ENCODE assay signal across 1 cellular context in the genomic region with DNA sequence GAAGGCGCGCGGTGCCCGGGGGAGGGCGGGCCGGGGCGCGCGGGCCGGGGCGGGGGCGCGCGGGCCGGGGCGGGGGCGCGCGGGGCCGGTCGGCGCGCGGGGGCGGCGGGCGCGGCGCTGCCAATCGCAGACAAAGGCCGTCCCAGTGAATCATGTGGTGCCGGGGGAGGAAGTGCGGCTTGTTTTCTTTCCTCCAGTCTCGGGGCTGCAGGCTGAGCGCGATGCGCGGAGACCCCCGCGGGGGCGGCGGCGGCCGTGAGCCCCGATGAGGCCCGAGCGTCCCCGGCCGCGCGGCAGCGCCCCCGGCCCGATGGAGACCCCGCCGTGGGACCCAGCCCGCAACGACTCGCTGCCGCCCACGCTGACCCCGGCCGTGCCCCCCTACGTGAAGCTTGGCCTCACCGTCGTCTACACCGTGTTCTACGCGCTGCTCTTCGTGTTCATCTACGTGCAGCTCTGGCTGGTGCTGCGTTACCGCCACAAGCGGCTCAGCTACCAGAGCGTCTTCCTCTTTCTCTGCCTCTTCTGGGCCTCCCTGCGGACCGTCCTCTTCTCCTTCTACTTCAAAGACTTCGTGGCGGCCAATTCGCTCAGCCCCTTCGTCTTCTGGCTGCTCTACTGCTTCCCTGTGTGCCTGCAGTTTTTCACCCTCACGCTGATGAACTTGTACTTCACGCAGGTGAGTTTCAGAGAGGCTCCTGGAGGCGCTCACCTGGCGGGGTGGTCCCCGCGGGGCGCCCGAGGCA.
TF ChIP-seq lines count a peak whose summit lies in the region.

A gene with protein sequence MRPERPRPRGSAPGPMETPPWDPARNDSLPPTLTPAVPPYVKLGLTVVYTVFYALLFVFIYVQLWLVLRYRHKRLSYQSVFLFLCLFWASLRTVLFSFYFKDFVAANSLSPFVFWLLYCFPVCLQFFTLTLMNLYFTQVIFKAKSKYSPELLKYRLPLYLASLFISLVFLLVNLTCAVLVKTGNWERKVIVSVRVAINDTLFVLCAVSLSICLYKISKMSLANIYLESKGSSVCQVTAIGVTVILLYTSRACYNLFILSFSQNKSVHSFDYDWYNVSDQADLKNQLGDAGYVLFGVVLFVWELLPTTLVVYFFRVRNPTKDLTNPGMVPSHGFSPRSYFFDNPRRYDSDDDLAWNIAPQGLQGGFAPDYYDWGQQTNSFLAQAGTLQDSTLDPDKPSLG (plus strand): TSS at position 182 of the 746 bp plus-strand sequence. CDS start 84 bp downstream, at position 266.

TF ChIP-seq in H1, 55 proteins besides CTCF, POLR2A, EP300 and RAD21 (continued from another document):
- no peak for TF ChIP-seq MAFK (IDR thresholded peaks at IDR 0.05; ENCODE audit: low read depth, low read length)
- TF ChIP-seq, protein P1, sequence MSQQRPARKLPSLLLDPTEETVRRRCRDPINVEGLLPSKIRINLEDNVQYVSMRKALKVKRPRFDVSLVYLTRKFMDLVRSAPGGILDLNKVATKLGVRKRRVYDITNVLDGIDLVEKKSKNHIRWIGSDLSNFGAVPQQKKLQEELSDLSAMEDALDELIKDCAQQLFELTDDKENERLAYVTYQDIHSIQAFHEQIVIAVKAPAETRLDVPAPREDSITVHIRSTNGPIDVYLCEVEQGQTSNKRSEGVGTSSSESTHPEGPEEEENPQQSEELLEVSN (IDR thresholded peaks at IDR 0.05): peak; percentile 66
- no peak for TF ChIP-seq SP1 (IDR thresholded peaks at IDR 0.05; ENCODE audit: low read depth, low read length)
- peak; percentile 37 for TF ChIP-seq RNF2 (IDR thresholded peaks at IDR 0.05; ENCODE audit: borderline replicate concordance, low read depth, low read length, missing control alignments, poor library complexity, severe bottlenecking)
- TF ChIP-seq, protein P2, sequence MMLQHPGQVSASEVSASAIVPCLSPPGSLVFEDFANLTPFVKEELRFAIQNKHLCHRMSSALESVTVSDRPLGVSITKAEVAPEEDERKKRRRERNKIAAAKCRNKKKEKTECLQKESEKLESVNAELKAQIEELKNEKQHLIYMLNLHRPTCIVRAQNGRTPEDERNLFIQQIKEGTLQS (IDR thresholded peaks at IDR 0.05; ENCODE audit: insufficient read depth, low read depth, low read length): no peak
- TF ChIP-seq SP4 (IDR thresholded peaks at IDR 0.05; ENCODE audit: low read length): no peak
- TF ChIP-seq KDM4A (IDR thresholded peaks at IDR 0.05; ENCODE audit: low read depth, low read length, severe bottlenecking): peak; percentile 95
- TF ChIP-seq BCL11A (IDR thresholded peaks at IDR 0.05; ENCODE audit: low read depth in 2 of 2, low read length in 2 of 2): no peak
- TF ChIP-seq CBX8 (IDR thresholded peaks at IDR 0.05; ENCODE audit: borderline replicate concordance, low read depth, low read length): no peak
- TF ChIP-seq CBX5 (IDR thresholded peaks at IDR 0.05; ENCODE audit: low read depth, low read length): no peak
- TF ChIP-seq, protein P3, sequence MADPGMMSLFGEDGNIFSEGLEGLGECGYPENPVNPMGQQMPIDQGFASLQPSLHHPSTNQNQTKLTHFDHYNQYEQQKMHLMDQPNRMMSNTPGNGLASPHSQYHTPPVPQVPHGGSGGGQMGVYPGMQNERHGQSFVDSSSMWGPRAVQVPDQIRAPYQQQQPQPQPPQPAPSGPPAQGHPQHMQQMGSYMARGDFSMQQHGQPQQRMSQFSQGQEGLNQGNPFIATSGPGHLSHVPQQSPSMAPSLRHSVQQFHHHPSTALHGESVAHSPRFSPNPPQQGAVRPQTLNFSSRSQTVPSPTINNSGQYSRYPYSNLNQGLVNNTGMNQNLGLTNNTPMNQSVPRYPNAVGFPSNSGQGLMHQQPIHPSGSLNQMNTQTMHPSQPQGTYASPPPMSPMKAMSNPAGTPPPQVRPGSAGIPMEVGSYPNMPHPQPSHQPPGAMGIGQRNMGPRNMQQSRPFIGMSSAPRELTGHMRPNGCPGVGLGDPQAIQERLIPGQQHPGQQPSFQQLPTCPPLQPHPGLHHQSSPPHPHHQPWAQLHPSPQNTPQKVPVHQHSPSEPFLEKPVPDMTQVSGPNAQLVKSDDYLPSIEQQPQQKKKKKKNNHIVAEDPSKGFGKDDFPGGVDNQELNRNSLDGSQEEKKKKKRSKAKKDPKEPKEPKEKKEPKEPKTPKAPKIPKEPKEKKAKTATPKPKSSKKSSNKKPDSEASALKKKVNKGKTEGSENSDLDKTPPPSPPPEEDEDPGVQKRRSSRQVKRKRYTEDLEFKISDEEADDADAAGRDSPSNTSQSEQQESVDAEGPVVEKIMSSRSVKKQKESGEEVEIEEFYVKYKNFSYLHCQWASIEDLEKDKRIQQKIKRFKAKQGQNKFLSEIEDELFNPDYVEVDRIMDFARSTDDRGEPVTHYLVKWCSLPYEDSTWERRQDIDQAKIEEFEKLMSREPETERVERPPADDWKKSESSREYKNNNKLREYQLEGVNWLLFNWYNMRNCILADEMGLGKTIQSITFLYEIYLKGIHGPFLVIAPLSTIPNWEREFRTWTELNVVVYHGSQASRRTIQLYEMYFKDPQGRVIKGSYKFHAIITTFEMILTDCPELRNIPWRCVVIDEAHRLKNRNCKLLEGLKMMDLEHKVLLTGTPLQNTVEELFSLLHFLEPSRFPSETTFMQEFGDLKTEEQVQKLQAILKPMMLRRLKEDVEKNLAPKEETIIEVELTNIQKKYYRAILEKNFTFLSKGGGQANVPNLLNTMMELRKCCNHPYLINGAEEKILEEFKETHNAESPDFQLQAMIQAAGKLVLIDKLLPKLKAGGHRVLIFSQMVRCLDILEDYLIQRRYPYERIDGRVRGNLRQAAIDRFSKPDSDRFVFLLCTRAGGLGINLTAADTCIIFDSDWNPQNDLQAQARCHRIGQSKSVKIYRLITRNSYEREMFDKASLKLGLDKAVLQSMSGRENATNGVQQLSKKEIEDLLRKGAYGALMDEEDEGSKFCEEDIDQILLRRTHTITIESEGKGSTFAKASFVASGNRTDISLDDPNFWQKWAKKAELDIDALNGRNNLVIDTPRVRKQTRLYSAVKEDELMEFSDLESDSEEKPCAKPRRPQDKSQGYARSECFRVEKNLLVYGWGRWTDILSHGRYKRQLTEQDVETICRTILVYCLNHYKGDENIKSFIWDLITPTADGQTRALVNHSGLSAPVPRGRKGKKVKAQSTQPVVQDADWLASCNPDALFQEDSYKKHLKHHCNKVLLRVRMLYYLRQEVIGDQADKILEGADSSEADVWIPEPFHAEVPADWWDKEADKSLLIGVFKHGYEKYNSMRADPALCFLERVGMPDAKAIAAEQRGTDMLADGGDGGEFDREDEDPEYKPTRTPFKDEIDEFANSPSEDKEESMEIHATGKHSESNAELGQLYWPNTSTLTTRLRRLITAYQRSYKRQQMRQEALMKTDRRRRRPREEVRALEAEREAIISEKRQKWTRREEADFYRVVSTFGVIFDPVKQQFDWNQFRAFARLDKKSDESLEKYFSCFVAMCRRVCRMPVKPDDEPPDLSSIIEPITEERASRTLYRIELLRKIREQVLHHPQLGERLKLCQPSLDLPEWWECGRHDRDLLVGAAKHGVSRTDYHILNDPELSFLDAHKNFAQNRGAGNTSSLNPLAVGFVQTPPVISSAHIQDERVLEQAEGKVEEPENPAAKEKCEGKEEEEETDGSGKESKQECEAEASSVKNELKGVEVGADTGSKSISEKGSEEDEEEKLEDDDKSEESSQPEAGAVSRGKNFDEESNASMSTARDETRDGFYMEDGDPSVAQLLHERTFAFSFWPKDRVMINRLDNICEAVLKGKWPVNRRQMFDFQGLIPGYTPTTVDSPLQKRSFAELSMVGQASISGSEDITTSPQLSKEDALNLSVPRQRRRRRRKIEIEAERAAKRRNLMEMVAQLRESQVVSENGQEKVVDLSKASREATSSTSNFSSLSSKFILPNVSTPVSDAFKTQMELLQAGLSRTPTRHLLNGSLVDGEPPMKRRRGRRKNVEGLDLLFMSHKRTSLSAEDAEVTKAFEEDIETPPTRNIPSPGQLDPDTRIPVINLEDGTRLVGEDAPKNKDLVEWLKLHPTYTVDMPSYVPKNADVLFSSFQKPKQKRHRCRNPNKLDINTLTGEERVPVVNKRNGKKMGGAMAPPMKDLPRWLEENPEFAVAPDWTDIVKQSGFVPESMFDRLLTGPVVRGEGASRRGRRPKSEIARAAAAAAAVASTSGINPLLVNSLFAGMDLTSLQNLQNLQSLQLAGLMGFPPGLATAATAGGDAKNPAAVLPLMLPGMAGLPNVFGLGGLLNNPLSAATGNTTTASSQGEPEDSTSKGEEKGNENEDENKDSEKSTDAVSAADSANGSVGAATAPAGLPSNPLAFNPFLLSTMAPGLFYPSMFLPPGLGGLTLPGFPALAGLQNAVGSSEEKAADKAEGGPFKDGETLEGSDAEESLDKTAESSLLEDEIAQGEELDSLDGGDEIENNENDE (IDR thresholded peaks at IDR 0.05; ENCODE audit: insufficient replicate concordance, low read length): no peak
- no peak for TF ChIP-seq SIRT6 (IDR thresholded peaks at IDR 0.05; ENCODE audit: low read length)
- no peak for TF ChIP-seq BRCA1 (IDR thresholded peaks at IDR 0.05; ENCODE audit: low read depth, low read length)
- TF ChIP-seq CHD2 (IDR thresholded peaks at IDR 0.05; ENCODE audit: low read length): no peak
- no peak; a peak in 1 of 4 replicates for TF ChIP-seq HDAC2 (IDR thresholded peaks at IDR 0.05; ENCODE audit: borderline replicate concordance in 1 of 2, low read depth in 2 of 2, low read length in 2 of 2)
- TF ChIP-seq TBP (IDR thresholded peaks at IDR 0.05; ENCODE audit: low read depth, low read length): no peak
- no peak for TF ChIP-seq EZH2 (IDR thresholded peaks at IDR 0.05; ENCODE audit: low read depth, low read length, severe bottlenecking)
- peak; percentile 39; the same call in 1 of the 2 replicates for TF ChIP-seq PHF8 (conservative IDR thresholded peaks at IDR 0.05; ENCODE audit: low read depth, low read length)
- TF ChIP-seq POLR2AphosphoS5 (IDR thresholded peaks at IDR 0.05; ENCODE audit: low read depth, low read length): no peak
- no peak for TF ChIP-seq SP2 (IDR thresholded peaks at IDR 0.05; ENCODE audit: low read length)
- TF ChIP-seq ZNF274 (IDR thresholded peaks at IDR 0.05; ENCODE audit: borderline replicate concordance, extremely low read depth, low read length): no peak
- TF ChIP-seq FOSL1 (IDR thresholded peaks at IDR 0.05; ENCODE audit: insufficient read depth, low read depth, low read length): no peak
- no peak for TF ChIP-seq NANOG (IDR thresholded peaks at IDR 0.05; ENCODE audit: insufficient read depth, low read depth, low read length, poor library complexity, severe bottlenecking)
- TF ChIP-seq KDM1A (IDR thresholded peaks at IDR 0.05; ENCODE audit: borderline replicate concordance, low read length): no peak
- no peak for TF ChIP-seq CHD1 (IDR thresholded peaks at IDR 0.05; ENCODE audit: low read depth, low read length)
- TF ChIP-seq HDAC6 (IDR thresholded peaks at IDR 0.05; ENCODE audit: low read depth, low read length): no peak
- no peak for TF ChIP-seq CTBP2 (IDR thresholded peaks at IDR 0.05; ENCODE audit: borderline replicate concordance, insufficient read depth, insufficient read length, low read length)
- no peak for TF ChIP-seq SIX5 (IDR thresholded peaks at IDR 0.05; ENCODE audit: low read depth, low read length)
- no peak for TF ChIP-seq CEBPB (IDR thresholded peaks at IDR 0.05; ENCODE audit: low read depth, low read length)
- TF ChIP-seq SIN3A (conservative IDR thresholded peaks at IDR 0.05 in 1 of 2, IDR thresholded peaks at IDR 0.05 in 1 of 2; ENCODE audit: low read depth in 1 of 2, low read length in 2 of 2): no peak; a peak in 1 of 4 replicates
- TF ChIP-seq TAF7 (optimal IDR thresholded peaks at IDR 0.05; ENCODE audit: borderline replicate concordance, low read depth, low read length): no peak
- no peak for TF ChIP-seq POU5F1 (IDR thresholded peaks at IDR 0.05; ENCODE audit: low read depth, low read length)
- TF ChIP-seq SUZ12 (IDR thresholded peaks at IDR 0.05; ENCODE audit: low read length): no peak; the same call in 1 of the 2 replicates
- TF ChIP-seq, protein P4, sequence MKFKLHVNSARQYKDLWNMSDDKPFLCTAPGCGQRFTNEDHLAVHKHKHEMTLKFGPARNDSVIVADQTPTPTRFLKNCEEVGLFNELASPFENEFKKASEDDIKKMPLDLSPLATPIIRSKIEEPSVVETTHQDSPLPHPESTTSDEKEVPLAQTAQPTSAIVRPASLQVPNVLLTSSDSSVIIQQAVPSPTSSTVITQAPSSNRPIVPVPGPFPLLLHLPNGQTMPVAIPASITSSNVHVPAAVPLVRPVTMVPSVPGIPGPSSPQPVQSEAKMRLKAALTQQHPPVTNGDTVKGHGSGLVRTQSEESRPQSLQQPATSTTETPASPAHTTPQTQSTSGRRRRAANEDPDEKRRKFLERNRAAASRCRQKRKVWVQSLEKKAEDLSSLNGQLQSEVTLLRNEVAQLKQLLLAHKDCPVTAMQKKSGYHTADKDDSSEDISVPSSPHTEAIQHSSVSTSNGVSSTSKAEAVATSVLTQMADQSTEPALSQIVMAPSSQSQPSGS (IDR thresholded peaks at IDR 0.05; ENCODE audit: low read length): no peak
- no peak for TF ChIP-seq ASH2L (IDR thresholded peaks at IDR 0.05; ENCODE audit: low read length)
- no peak for TF ChIP-seq TCF12 (IDR thresholded peaks at IDR 0.05; ENCODE audit: low read depth, low read length)
- TF ChIP-seq RBBP5 (IDR thresholded peaks at IDR 0.05; ENCODE audit: borderline replicate concordance, low read depth, low read length): peak; percentile 67; the same call in 1 of the 2 replicates
- TF ChIP-seq BACH1 (IDR thresholded peaks at IDR 0.05; ENCODE audit: low read length): no peak
- peak; percentile 41; the same call in 1 of the 2 replicates for TF ChIP-seq EGR1 (IDR thresholded peaks at IDR 0.05; ENCODE audit: borderline replicate concordance, low read depth, low read length)
- TF ChIP-seq, protein P5, sequence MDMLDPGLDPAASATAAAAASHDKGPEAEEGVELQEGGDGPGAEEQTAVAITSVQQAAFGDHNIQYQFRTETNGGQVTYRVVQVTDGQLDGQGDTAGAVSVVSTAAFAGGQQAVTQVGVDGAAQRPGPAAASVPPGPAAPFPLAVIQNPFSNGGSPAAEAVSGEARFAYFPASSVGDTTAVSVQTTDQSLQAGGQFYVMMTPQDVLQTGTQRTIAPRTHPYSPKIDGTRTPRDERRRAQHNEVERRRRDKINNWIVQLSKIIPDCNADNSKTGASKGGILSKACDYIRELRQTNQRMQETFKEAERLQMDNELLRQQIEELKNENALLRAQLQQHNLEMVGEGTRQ (IDR thresholded peaks at IDR 0.05; ENCODE audit: low read length): no peak
- no peak for TF ChIP-seq YY1 (IDR thresholded peaks at IDR 0.05; ENCODE audit: low read depth, low read length)
- no peak for TF ChIP-seq TEAD4 (IDR thresholded peaks at IDR 0.05; ENCODE audit: low read depth, low read length)
- no peak for TF ChIP-seq SAP30 (IDR thresholded peaks at IDR 0.05; ENCODE audit: insufficient read depth, insufficient replicate concordance, low read length)
- no peak for TF ChIP-seq RFX5 (IDR thresholded peaks at IDR 0.05; ENCODE audit: borderline replicate concordance, low read depth, low read length)
- no peak for TF ChIP-seq JUND (IDR thresholded peaks at IDR 0.05; ENCODE audit: low read length)
- TF ChIP-seq GTF2F1 (IDR thresholded peaks at IDR 0.05; ENCODE audit: borderline replicate concordance, low read depth, low read length): no peak
- TF ChIP-seq NRF1 (IDR thresholded peaks at IDR 0.05; ENCODE audit: low read depth, low read length): no peak
- TF ChIP-seq GABPA (IDR thresholded peaks at IDR 0.05; ENCODE audit: borderline replicate concordance, insufficient read depth, low read length): 0 out of 2 replicates have a peak, but pooled peaks have one; percentile 11
- TF ChIP-seq, protein P6, sequence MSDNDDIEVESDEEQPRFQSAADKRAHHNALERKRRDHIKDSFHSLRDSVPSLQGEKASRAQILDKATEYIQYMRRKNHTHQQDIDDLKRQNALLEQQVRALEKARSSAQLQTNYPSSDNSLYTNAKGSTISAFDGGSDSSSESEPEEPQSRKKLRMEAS (IDR thresholded peaks at IDR 0.05): peak; percentile 52
- no peak for TF ChIP-seq RXRA (IDR thresholded peaks at IDR 0.05; ENCODE audit: insufficient read depth, low read depth, low read length)
- TF ChIP-seq CREB1 (IDR thresholded peaks at IDR 0.05): no peak
- TF ChIP-seq SRF (IDR thresholded peaks at IDR 0.05; ENCODE audit: low read depth, low read length): no peak
TF ChIP-seq in H1: peak in this region for 8.
